1 cellular context compared by ENCODE assay signal in the genomic region with DNA sequence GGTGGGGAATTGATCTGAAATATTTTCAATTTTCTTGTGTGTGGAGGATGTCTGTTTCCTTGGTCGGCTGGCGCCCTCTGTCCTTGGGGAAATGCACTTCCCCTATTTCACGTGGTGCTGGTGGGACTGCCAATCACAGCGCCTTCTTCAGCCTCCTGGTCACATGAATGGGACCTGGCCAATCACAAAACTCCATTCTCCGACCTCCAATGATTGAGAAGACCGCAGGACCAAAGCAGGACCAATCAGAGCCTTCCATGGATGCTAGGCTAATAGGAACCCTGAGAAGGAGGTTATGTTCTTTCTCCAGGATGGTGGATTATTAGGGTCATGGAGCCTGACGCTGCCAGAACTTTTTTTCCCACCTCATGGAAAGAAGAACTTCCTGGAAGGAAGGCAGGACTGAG.
A peak's percentile ranks its signal among the peaks of the same experiment; 100 is the strongest.
TF ChIP-seq lines count a peak whose summit lies in the region.

No MANE protein-coding gene starts in this region.

TF ChIP-seq in A549, 52 proteins besides CTCF, POLR2A, EP300 and RAD21 (continued from another document):
- no peak for TF ChIP-seq HMGXB4 (CRISPR knock-in tag; IDR thresholded peaks at IDR 0.05; ENCODE audit: borderline replicate concordance)
- TF ChIP-seq, protein P1, sequence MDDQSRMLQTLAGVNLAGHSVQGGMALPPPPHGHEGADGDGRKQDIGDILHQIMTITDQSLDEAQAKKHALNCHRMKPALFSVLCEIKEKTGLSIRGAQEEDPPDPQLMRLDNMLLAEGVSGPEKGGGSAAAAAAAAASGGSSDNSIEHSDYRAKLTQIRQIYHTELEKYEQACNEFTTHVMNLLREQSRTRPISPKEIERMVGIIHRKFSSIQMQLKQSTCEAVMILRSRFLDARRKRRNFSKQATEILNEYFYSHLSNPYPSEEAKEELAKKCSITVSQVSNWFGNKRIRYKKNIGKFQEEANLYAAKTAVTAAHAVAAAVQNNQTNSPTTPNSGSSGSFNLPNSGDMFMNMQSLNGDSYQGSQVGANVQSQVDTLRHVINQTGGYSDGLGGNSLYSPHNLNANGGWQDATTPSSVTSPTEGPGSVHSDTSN (IDR thresholded peaks at IDR 0.05): no peak
- no peak for TF ChIP-seq MAZ (IDR thresholded peaks at IDR 0.05; ENCODE audit: borderline replicate concordance, low read depth, low read length)
- no peak for TF ChIP-seq ZNF302 (CRISPR knock-in tag; IDR thresholded peaks at IDR 0.05)
- TF ChIP-seq HES2 (IDR thresholded peaks at IDR 0.05): no peak
- peak; percentile 80 for TF ChIP-seq USF2 (IDR thresholded peaks at IDR 0.05)
- no peak for TF ChIP-seq ZC3H11A (IDR thresholded peaks at IDR 0.05)
- TF ChIP-seq RNF2 (IDR thresholded peaks at IDR 0.05; ENCODE audit: borderline replicate concordance, low read depth): no peak
- TF ChIP-seq SMC3 (IDR thresholded peaks at IDR 0.05): peak; percentile 63; the same call in 2 of the 3 replicates
- no peak for TF ChIP-seq REST (IDR thresholded peaks at IDR 0.05)
